In the genomic region with DNA sequence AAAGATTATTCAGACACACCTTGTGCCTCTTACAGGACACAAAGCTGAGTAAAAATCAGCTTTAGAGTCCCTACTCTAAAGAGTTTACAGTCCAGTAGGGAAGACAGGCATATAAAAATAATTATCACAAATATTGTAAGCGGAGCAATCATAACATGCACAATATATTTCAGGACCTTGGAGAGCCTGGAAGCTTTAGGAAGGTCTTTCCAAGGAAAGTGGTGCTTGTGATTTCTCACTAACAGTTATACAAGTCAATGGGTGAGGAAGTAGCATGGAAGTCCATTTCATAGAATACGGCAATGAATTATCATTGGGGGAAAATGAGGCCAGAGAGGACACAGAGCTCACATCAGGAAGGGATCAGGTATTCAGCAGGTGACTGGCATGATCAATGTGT, we compare ENCODE assay signal across 1 cellular context.
TF ChIP-seq lines count a peak whose summit lies in the region.

No MANE protein-coding gene starts in this region.

TF ChIP-seq in WTC11, 78 proteins besides CTCF, POLR2A, EP300 and RAD21 (continued from another document):
- TF ChIP-seq, protein P1, sequence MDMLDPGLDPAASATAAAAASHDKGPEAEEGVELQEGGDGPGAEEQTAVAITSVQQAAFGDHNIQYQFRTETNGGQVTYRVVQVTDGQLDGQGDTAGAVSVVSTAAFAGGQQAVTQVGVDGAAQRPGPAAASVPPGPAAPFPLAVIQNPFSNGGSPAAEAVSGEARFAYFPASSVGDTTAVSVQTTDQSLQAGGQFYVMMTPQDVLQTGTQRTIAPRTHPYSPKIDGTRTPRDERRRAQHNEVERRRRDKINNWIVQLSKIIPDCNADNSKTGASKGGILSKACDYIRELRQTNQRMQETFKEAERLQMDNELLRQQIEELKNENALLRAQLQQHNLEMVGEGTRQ (CRISPR knock-in tag; IDR thresholded peaks at IDR 0.05) = no peak
